In genomic region chr18:32922951-32923430, GRCh38 we compare ENCODE assay signal across 18 cellular contexts.
DNase-seq lines count a peak whose midpoint lies in the region; ATAC-seq, FAIRE-seq and TF ChIP-seq lines count a peak whose summit lies in the region.
"Had no signal": no experiment of that assay in that cellular context is flagged by ENCODE, and none has a peak within 500 bp of the region (broad histone marks: within the 10 kb centered on the region; RNA-seq: fewer than 3 reads in every experiment).

No MANE protein-coding gene starts in this region.

- H3K4me3 Mint-ChIP-seq in memory B cell = peak overlapping the region; percentile 34
- no peak overlapping the region for H3K4me3 Mint-ChIP-seq in type B pancreatic cell

- H3K9me3 ChIP-seq in small intestine (ENCODE audit: control insufficient read depth, low read depth) = no peaks in the 10 kb centered on the region
- H3K9me3 ChIP-seq: esophagus muscularis mucosa, transverse colon had no signal

- peak; percentile 39 for ATAC-seq in GM18499 (IDR thresholded peaks at IDR 0.05; ENCODE audit: insufficient read depth, unreplicated experiment)
- ATAC-seq in HG03095 (IDR thresholded peaks at IDR 0.05; ENCODE audit: unreplicated experiment) = peak; percentile 32
- ATAC-seq in memory B cell (ENCODE audit: low read depth) = peak; percentile 50
- ATAC-seq in GM21723 (IDR thresholded peaks at IDR 0.05; ENCODE audit: unreplicated experiment) = no peak

- H3K4me1 Mint-ChIP-seq in memory B cell (peaks cover 21% of the 10 kb centered on the region), type B pancreatic cell (ENCODE audit: unreplicated experiment) (peaks cover 12% of the 10 kb centered on the region)

- no peak overlapping the region for H3K27ac ChIP-seq in small intestine (ENCODE audit: low read depth in 1 of 2, low read length in 1 of 2)
- H3K27ac ChIP-seq: coronary artery, esophagus muscularis mucosa, transverse colon had no signal

- TF ChIP-seq CTCF in type B pancreatic cell (conservative IDR thresholded peaks at IDR 0.05) = no peak

- H3K9me3 Mint-ChIP-seq in memory B cell (no peaks in the 10 kb centered on the region), type B pancreatic cell (no peaks in the 10 kb centered on the region)

- no peaks in the 10 kb centered on the region for H3K27me3 ChIP-seq in small intestine (ENCODE audit: control insufficient read depth in 2 of 2, insufficient read depth in 2 of 2, low read length in 2 of 2)
- H3K27me3 ChIP-seq: esophagus muscularis mucosa, transverse colon had no signal

- no peak for FAIRE-seq in small intestine (lab: Jason Lieb, UNC)
- FAIRE-seq: GM12891, H1, RCC 7860 had no signal

- WGBS in small intestine, 3 donors = 37 to 59% (median 51%) methylated on average over 2 of the region's 2 CpGs

- no peaks in the 10 kb centered on the region for H3K4me1 ChIP-seq in small intestine (ENCODE audit: control insufficient read depth in 2 of 2, insufficient read depth in 1 of 2, low read depth in 1 of 2, low read length in 1 of 2)
- H3K4me1 ChIP-seq: esophagus muscularis mucosa, transverse colon had no signal

- H3K27me3 Mint-ChIP-seq in memory B cell (peaks cover 4% of the 10 kb centered on the region), type B pancreatic cell (peaks cover 2% of the 10 kb centered on the region)
- H3K27me3 Mint-ChIP-seq: progenitor cell of endocrine pancreas had no signal

- H3K4me3 ChIP-seq in small intestine (ENCODE audit: low read depth in 1 of 2, low read length in 2 of 2) = no peak overlapping the region
- H3K4me3 ChIP-seq: coronary artery, esophagus muscularis mucosa, transverse colon had no signal

- DNase-seq in NOMO-1 (lab: John Stamatoyannopoulos, UW; ENCODE audit: unreplicated experiment in 2 of 2) (peak; percentile 87 to 89), memory B cell (ENCODE audit: low spot score in 2 of 2) (peak in 1 of 2 donors; percentile 7), small intestine (no peak), type B pancreatic cell (ENCODE audit: extremely low spot score, unreplicated experiment) (no peak), T-helper 2 cell (no peak)
- DNase-seq: activated CD4-positive, alpha-beta T cell treated with anti-CD3 and anti-CD28 coated beads, Interleukin-2, amount 50 U/mL, for 48 hours; DND-41; NCI-H1048; transverse colon had no signal

- no peaks in the 10 kb centered on the region for H3K36me3 ChIP-seq in small intestine (ENCODE audit: control insufficient read depth in 2 of 2, insufficient read depth in 2 of 2, low read length in 2 of 2)
- H3K36me3 ChIP-seq: esophagus muscularis mucosa, transverse colon had no signal

- no peaks in the 10 kb centered on the region for H3K36me3 Mint-ChIP-seq in memory B cell
- H3K36me3 Mint-ChIP-seq in type B pancreatic cell = no peaks in the 10 kb centered on the region

- no peak overlapping the region for H3K27ac Mint-ChIP-seq in memory B cell
- no peak overlapping the region for H3K27ac Mint-ChIP-seq in type B pancreatic cell
- H3K27ac Mint-ChIP-seq: progenitor cell of endocrine pancreas had no signal

Comparison
In these comparisons a context has a peak if more than half of its experiments do, and no peak if none do; other contexts are left out.
1. DNase-seq: peak in NOMO-1 (2 of 2); none in small intestine (single experiment), type B pancreatic cell (single experiment) and T-helper 2 cell (0 of 5).